ENCODE assay signal across 1 cellular context in the genomic region with DNA sequence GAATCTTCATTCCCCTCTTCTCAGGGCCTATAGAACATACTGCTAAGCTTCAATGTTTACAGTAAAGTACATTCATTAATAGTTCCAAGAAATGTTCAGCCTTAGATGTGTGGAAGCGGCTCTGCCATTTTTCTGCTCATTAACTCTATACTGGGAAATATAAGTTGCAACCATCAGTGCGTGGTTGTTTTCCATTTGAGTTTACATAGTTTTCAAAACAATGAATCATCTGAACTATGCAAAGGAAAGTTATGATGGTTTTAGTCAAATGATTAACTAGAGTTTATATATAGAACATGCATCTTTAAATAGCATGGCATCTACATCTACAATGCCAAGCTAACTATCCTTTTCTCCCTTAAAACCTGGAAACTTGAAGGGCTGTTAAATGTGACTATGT.
TF ChIP-seq lines count a peak whose summit lies in the region.

No MANE protein-coding gene starts in this region.

TF ChIP-seq in GM12878, 131 proteins besides CTCF, POLR2A, EP300 and RAD21:
- TF ChIP-seq, protein P1, sequence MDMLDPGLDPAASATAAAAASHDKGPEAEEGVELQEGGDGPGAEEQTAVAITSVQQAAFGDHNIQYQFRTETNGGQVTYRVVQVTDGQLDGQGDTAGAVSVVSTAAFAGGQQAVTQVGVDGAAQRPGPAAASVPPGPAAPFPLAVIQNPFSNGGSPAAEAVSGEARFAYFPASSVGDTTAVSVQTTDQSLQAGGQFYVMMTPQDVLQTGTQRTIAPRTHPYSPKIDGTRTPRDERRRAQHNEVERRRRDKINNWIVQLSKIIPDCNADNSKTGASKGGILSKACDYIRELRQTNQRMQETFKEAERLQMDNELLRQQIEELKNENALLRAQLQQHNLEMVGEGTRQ (IDR thresholded peaks at IDR 0.05; ENCODE audit: borderline replicate concordance, low read depth, low read length) = no peak
- TF ChIP-seq FOXM1 (IDR thresholded peaks at IDR 0.05; ENCODE audit: low read depth, low read length) = no peak
- TF ChIP-seq HDAC2 (IDR thresholded peaks at IDR 0.05) = no peak
- peak; percentile 55; the same call in 1 of the 2 replicates for TF ChIP-seq NFIC (IDR thresholded peaks at IDR 0.05; ENCODE audit: low read depth, low read length)
- TF ChIP-seq POLR2AphosphoS5 (IDR thresholded peaks at IDR 0.05; ENCODE audit: low read length) = no peak
- TF ChIP-seq MEF2B (IDR thresholded peaks at IDR 0.05; ENCODE audit: partially characterized antibody, poor library complexity, severe bottlenecking) = peak; percentile 71
- TF ChIP-seq MTA2 (IDR thresholded peaks at IDR 0.05; ENCODE audit: low read depth) = peak; percentile 60
- TF ChIP-seq, protein P2, sequence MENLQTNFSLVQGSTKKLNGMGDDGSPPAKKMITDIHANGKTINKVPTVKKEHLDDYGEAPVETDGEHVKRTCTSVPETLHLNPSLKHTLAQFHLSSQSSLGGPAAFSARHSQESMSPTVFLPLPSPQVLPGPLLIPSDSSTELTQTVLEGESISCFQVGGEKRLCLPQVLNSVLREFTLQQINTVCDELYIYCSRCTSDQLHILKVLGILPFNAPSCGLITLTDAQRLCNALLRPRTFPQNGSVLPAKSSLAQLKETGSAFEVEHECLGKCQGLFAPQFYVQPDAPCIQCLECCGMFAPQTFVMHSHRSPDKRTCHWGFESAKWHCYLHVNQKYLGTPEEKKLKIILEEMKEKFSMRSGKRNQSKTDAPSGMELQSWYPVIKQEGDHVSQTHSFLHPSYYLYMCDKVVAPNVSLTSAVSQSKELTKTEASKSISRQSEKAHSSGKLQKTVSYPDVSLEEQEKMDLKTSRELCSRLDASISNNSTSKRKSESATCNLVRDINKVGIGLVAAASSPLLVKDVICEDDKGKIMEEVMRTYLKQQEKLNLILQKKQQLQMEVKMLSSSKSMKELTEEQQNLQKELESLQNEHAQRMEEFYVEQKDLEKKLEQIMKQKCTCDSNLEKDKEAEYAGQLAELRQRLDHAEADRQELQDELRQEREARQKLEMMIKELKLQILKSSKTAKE (IDR thresholded peaks at IDR 0.05; ENCODE audit: low read depth, poor library complexity, severe bottlenecking) = no peak
- peak; percentile 30; the same call in 1 of the 2 replicates for TF ChIP-seq RUNX3 (IDR thresholded peaks at IDR 0.05; ENCODE audit: low read length)
- TF ChIP-seq, protein P3, sequence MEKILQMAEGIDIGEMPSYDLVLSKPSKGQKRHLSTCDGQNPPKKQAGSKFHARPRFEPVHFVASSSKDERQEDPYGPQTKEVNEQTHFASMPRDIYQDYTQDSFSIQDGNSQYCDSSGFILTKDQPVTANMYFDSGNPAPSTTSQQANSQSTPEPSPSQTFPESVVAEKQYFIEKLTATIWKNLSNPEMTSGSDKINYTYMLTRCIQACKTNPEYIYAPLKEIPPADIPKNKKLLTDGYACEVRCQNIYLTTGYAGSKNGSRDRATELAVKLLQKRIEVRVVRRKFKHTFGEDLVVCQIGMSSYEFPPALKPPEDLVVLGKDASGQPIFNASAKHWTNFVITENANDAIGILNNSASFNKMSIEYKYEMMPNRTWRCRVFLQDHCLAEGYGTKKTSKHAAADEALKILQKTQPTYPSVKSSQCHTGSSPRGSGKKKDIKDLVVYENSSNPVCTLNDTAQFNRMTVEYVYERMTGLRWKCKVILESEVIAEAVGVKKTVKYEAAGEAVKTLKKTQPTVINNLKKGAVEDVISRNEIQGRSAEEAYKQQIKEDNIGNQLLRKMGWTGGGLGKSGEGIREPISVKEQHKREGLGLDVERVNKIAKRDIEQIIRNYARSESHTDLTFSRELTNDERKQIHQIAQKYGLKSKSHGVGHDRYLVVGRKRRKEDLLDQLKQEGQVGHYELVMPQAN (conservative IDR thresholded peaks at IDR 0.05) = no peak
- TF ChIP-seq JUNB (IDR thresholded peaks at IDR 0.05) = 0 out of 2 replicates have a peak, but pooled peaks have one; percentile 24
- TF ChIP-seq CREM (IDR thresholded peaks at IDR 0.05; ENCODE audit: low read depth) = peak; percentile 27; the same call in 1 of the 2 replicates
- TF ChIP-seq BCL11A (IDR thresholded peaks at IDR 0.05; ENCODE audit: low read depth, low read length) = no peak
- TF ChIP-seq STAT3 (IDR thresholded peaks at IDR 0.05; ENCODE audit: low read depth, low read length) = no peak
- peak in 1 of 2 experiments; percentile 38; a peak in 2 of 4 replicates for TF ChIP-seq IKZF2 (IDR thresholded peaks at IDR 0.05)
- no peak for TF ChIP-seq EZH2 (IDR thresholded peaks at IDR 0.05; ENCODE audit: borderline replicate concordance, control insufficient read depth, low read depth, low read length)
- TF ChIP-seq MEF2A (IDR thresholded peaks at IDR 0.05; ENCODE audit: insufficient read depth, low read depth, low read length) = peak; percentile 68
- TF ChIP-seq ATF7 (IDR thresholded peaks at IDR 0.05; ENCODE audit: low read depth) = peak; percentile 60
- 0 out of 2 replicates have a peak, but pooled peaks have one; percentile 22 for TF ChIP-seq IKZF1 (conservative IDR thresholded peaks at IDR 0.05)
